37 cellular contexts compared by ENCODE assay signal in the genomic region with DNA sequence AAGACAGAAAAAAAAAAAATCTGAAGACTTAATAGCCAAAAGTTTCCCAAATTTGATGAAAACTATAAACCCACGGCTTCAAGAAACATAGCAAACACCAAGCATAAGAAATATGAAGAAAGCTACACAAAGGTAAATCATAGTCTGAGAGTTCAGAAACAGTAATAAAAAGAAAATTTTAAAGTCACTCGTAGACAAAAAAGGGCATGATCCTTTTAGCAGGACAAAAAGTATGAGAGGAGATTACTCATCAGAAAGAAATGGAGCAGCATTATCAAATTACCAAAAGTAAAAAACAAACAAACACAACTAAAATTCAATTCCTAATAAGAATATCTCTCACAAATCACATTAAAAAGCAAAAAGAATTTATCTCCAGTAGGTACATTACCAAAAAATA.
"Had no signal": no experiment of that assay in that cellular context is flagged by ENCODE, and none has a peak within 500 bp of the region (broad histone marks: within the 10 kb centered on the region; RNA-seq: fewer than 3 reads in every experiment).

No MANE protein-coding gene starts in this region.

- FAIRE-seq: bronchial epithelial cell had no signal

- H3K9me3 Mint-ChIP-seq: activated CD4-positive, alpha-beta memory T cell treated with anti-CD3 and anti-CD28 coated beads, Interleukin-2, amount 10 ng/mL, durations not matched to agents 7 days and 5 days; activated naive CD4-positive, alpha-beta T cell treated with anti-CD3 and anti-CD28 coated beads, Interleukin-2, amount 50 U/mL, for 24 hours; activated naive CD8-positive, alpha-beta T cell treated with anti-CD3 and anti-CD28 coated beads, Interleukin-2, amount 10 ng/mL, durations not matched to agents 7 days and 5 days; activated T-helper 17 cell treated with anti-CD3 and anti-CD28 coated beads, Interleukin-2, amount 50 U/mL, for 72 hours; brain had no signal

- H3K4me1 Mint-ChIP-seq: activated CD4-positive, alpha-beta memory T cell treated with anti-CD3 and anti-CD28 coated beads, Interleukin-2, amount 10 ng/mL, durations not matched to agents 7 days and 5 days; activated CD8-positive, alpha-beta memory T cell treated with anti-CD3 and anti-CD28 coated beads, Interleukin-2, amount 10 ng/mL, durations not matched to agents 7 days and 5 days; activated naive CD4-positive, alpha-beta T cell treated with anti-CD3 and anti-CD28 coated beads, Interleukin-2, amount 50 U/mL, for 24 hours; activated naive CD8-positive, alpha-beta T cell treated with anti-CD3 and anti-CD28 coated beads, Interleukin-2, amount 10 ng/mL, durations not matched to agents 7 days and 5 days; activated T-helper 17 cell treated with anti-CD3 and anti-CD28 coated beads, Interleukin-2, amount 50 U/mL, for 72 hours; IgD-negative memory B cell had no signal

- H3K27me3 Mint-ChIP-seq: activated CD4-positive, alpha-beta memory T cell treated with anti-CD3 and anti-CD28 coated beads, Interleukin-2, amount 10 ng/mL, durations not matched to agents 7 days and 5 days; activated CD8-positive, alpha-beta memory T cell treated with anti-CD3 and anti-CD28 coated beads, Interleukin-2, amount 10 ng/mL, durations not matched to agents 7 days and 5 days; activated naive CD4-positive, alpha-beta T cell treated with anti-CD3 and anti-CD28 coated beads, Interleukin-2, amount 50 U/mL, for 24 hours; brain; IgD-negative memory B cell had no signal

- H3K27ac Mint-ChIP-seq: activated CD4-positive, alpha-beta memory T cell treated with anti-CD3 and anti-CD28 coated beads, Interleukin-2, amount 10 ng/mL, durations not matched to agents 7 days and 5 days; activated CD8-positive, alpha-beta memory T cell treated with anti-CD3 and anti-CD28 coated beads, Interleukin-2, amount 10 ng/mL, durations not matched to agents 7 days and 5 days; activated naive CD4-positive, alpha-beta T cell treated with anti-CD3 and anti-CD28 coated beads, Interleukin-2, amount 50 U/mL, for 24 hours; activated naive CD8-positive, alpha-beta T cell treated with anti-CD3 and anti-CD28 coated beads, Interleukin-2, amount 10 ng/mL, durations not matched to agents 7 days and 5 days; activated T-helper 17 cell treated with anti-CD3 and anti-CD28 coated beads, Interleukin-2, amount 50 U/mL, for 72 hours; brain; IgD-negative memory B cell had no signal

- H3K36me3 ChIP-seq: adrenal gland, MG63, SJSA1, WERI-Rb-1 had no signal

- H3K36me3 Mint-ChIP-seq: activated CD8-positive, alpha-beta memory T cell treated with anti-CD3 and anti-CD28 coated beads, Interleukin-2, amount 10 ng/mL, durations not matched to agents 7 days and 5 days; activated naive CD4-positive, alpha-beta T cell treated with anti-CD3 and anti-CD28 coated beads, Interleukin-2, amount 50 U/mL, for 24 hours; activated naive CD8-positive, alpha-beta T cell treated with anti-CD3 and anti-CD28 coated beads, Interleukin-2, amount 10 ng/mL, durations not matched to agents 7 days and 5 days; brain; IgD-negative memory B cell had no signal

- H3K27me3 ChIP-seq: adrenal gland, MG63, SJSA1 had no signal

- H3K4me3 ChIP-seq: adrenal gland, MG63, SJSA1 had no signal

- ATAC-seq: activated CD8-positive, alpha-beta memory T cell treated with anti-CD3 and anti-CD28 coated beads, Interleukin-2, amount 10 ng/mL, durations not matched to agents 7 days and 5 days; activated T-helper 17 cell treated with anti-CD3 and anti-CD28 coated beads, Interleukin-2, amount 50 U/mL, for 72 hours; Panc1 had no signal

- DNase-seq: activated CD4-positive, alpha-beta memory T cell treated with anti-CD3 and anti-CD28 coated beads, Interleukin-2, amount 10 ng/mL, durations not matched to agents 7 days and 5 days; activated CD4-positive, alpha-beta T cell treated with anti-CD3 and anti-CD28 coated beads for 1 hour; activated CD4-positive, alpha-beta T cell treated with anti-CD3 and anti-CD28 coated beads for 48 hours; activated CD4-positive, CD25-positive, alpha-beta regulatory T cell; activated CD8-positive, alpha-beta memory T cell treated with anti-CD3 and anti-CD28 coated beads for 24 hours; activated CD8-positive, alpha-beta memory T cell treated with anti-CD3 and anti-CD28 coated beads, Interleukin-2, amount 10 ng/mL, durations not matched to agents 7 days and 5 days; activated CD8-positive, alpha-beta memory T cell treated with anti-CD3 and anti-CD28 coated beads, Interleukin-2, amount 50 U/mL, for 48 hours; activated gamma-delta T cell; activated naive CD4-positive, alpha-beta T cell treated with Interleukin-2 at 50 U/mL for 16 hours; activated naive CD8-positive, alpha-beta T cell treated with anti-CD3 and anti-CD28 coated beads, Interleukin-2, amount 10 ng/mL, durations not matched to agents 7 days and 5 days; activated T-cell treated with anti-CD3 and anti-CD28 coated beads, Interleukin-2, amount 50 U/mL, for 48 hours; adrenal gland; anterior cingulate cortex; caudate nucleus; Karpas-422; KBM-7; MG63; NCI-H1048; NCI-H1105 treated with DMSO at 0.1 percent for 48 hours; NCI-H1436; NCI-H1694; NCI-H2029; NCI-H510A; NCI-H526; NCI-H748 treated with DMSO at 0.1 percent for 48 hours; NK-92 treated with Interleukin-12 subunit alpha and Interleukin-12 subunit beta, amount 100 ng/mL, for 24 hours; RPMI8226; SHP77 treated with DMSO at 0.1 percent for 48 hours; T1000; WERI-Rb-1 had no signal

- H3K27ac ChIP-seq: adrenal gland, SJSA1, WERI-Rb-1 had no signal

- H3K4me1 ChIP-seq: adrenal gland had no signal

- H3K9me3 ChIP-seq: adrenal gland, MG63, SJSA1 had no signal

- H3K4me3 Mint-ChIP-seq: activated CD4-positive, alpha-beta memory T cell treated with anti-CD3 and anti-CD28 coated beads, Interleukin-2, amount 10 ng/mL, durations not matched to agents 7 days and 5 days; activated CD8-positive, alpha-beta memory T cell treated with anti-CD3 and anti-CD28 coated beads, Interleukin-2, amount 10 ng/mL, durations not matched to agents 7 days and 5 days; activated naive CD4-positive, alpha-beta T cell treated with anti-CD3 and anti-CD28 coated beads, Interleukin-2, amount 50 U/mL, for 24 hours; activated naive CD8-positive, alpha-beta T cell treated with anti-CD3 and anti-CD28 coated beads, Interleukin-2, amount 10 ng/mL, durations not matched to agents 7 days and 5 days; activated T-helper 17 cell treated with anti-CD3 and anti-CD28 coated beads, Interleukin-2, amount 50 U/mL, for 72 hours; brain; IgD-negative memory B cell had no signal
